19 cellular contexts compared by ENCODE assay signal in the genomic region with DNA sequence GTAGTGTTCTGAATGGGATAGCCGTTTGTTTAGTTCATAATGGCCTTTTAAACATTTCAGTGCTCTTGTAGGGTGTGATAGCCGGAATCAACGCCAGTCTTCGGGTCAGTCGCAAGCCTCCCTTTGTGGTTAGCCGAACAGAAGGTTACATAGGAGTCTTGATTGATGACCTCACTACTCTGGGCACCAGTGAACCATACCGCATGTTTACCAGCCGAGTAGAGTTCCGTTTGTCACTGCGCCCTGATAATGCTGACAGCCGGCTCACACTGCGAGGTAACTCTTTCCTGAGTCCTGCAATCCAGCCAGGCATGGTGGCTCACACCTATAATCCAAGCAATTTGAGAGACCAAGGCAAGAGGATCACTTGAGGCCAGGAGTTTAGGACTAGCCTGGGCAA. TPM values are rescaled to one million over a fixed set of nuclear protein-coding genes. Genes with fewer than 3 reads are reported as not detected.
DNase-seq lines count a peak whose midpoint lies in the region; ATAC-seq and TF ChIP-seq lines count a peak whose summit lies in the region.
"Had no signal": no experiment of that assay in that cellular context is flagged by ENCODE, and none has a peak within 500 bp of the region (broad histone marks: within the 10 kb centered on the region; RNA-seq: fewer than 3 reads in every experiment).

No MANE protein-coding gene starts in this region.

- peak; percentile 77 for DNase-seq in A172 (ENCODE audit: low spot score)
- DNase-seq in HK-2 (ENCODE audit: unreplicated experiment), result peak; percentile 3
- DNase-seq in astrocyte of the hippocampus (ENCODE audit: low read depth, low spot score), result peak; percentile 18
- no peak for DNase-seq in neural crest cell (ENCODE audit: low read depth, low spot score)
- no peak for DNase-seq in stimulated activated CD4-positive, alpha-beta T cell treated with anti-CD3 and anti-CD28 coated beads, Interleukin-1b, Interleukin-23, amount 100 ng/mL, for 48 hours
- DNase-seq in stimulated activated naive CD4-positive, alpha-beta T cell treated with Interleukin-2 at 50 U/mL for 16 hours (lab: John Stamatoyannopoulos, UW), result no peak
- DNase-seq: CD4-positive, CD25-positive, alpha-beta regulatory T cell; EL; IMR-90; NCI-H1092 treated with DMSO at 0.1 percent for 48 hours; NCI-H146; NCI-H2081; NCI-H2171; NCI-H345; NCI-H524; NCI-H774 had no signal

- peak overlapping the region; percentile 48 for H3K27ac Mint-ChIP-seq in neural crest cell (ENCODE audit: unreplicated experiment)
- H3K27ac Mint-ChIP-seq: CD4-positive, CD25-positive, alpha-beta regulatory T cell had no signal

- no peaks in the 10 kb centered on the region for H3K27me3 Mint-ChIP-seq in neural crest cell (ENCODE audit: low read depth)
- H3K27me3 Mint-ChIP-seq: CD4-positive, CD25-positive, alpha-beta regulatory T cell had no signal

- no peak for ATAC-seq in HG03108 (IDR thresholded peaks at IDR 0.05; ENCODE audit: unreplicated experiment)
- ATAC-seq: HCT116, Right ventricle myocardium inferior had no signal

- H3K4me1 Mint-ChIP-seq in neural crest cell, result no peaks in the 10 kb centered on the region

- peaks cover 14% of the 10 kb centered on the region for H3K36me3 Mint-ChIP-seq in neural crest cell (ENCODE audit: low read depth)

- H3K9me3 Mint-ChIP-seq in neural crest cell, result no peaks in the 10 kb centered on the region
- H3K9me3 Mint-ChIP-seq: CD4-positive, CD25-positive, alpha-beta regulatory T cell had no signal

- TF ChIP-seq CTCF in neural crest cell (conservative IDR thresholded peaks at IDR 0.05), result no peak

- H3K4me3 Mint-ChIP-seq in neural crest cell, result no peak overlapping the region
- H3K4me3 Mint-ChIP-seq: CD4-positive, CD25-positive, alpha-beta regulatory T cell had no signal

RNA-seq across cellular contexts. Expression of a gene that starts 20.4 kb away (rescaled TPM):
- total RNA-seq in A172 (2014; rRNA removed; shearing (Covaris generic)), result 25.7 and 26.7 TPM in 2 replicates
- 26.5 and 27.5 TPM in 2 replicates for total RNA-seq in neural crest cell

RNA-seq across cellular contexts. Expression of a gene that starts 29.9 kb away (rescaled TPM):
- not detected in 2 replicates for total RNA-seq in A172 (2014; rRNA removed; shearing (Covaris generic))
- 0.63 and 1.3 TPM in 2 replicates for total RNA-seq in neural crest cell

RNA-seq across cellular contexts. Expression of a gene that starts 38.9 kb away (rescaled TPM):
- total RNA-seq in A172 (2014; rRNA removed; shearing (Covaris generic)), result 8,683 and 8,714 TPM in 2 replicates
- total RNA-seq in neural crest cell, result 11,869 and 11,975 TPM in 2 replicates

Comparison
In these comparisons a context has a peak if more than half of its experiments do, and no peak if none do; other contexts are left out.
1. DNase-seq: peak in A172 (single experiment), HK-2 (single experiment) and astrocyte of the hippocampus (single experiment); none in neural crest cell (single experiment), stimulated activated CD4-positive, alpha-beta T cell treated with anti-CD3 and anti-CD28 coated beads, Interleukin-1b, Interleukin-23, amount 100 ng/mL, for 48 hours (single experiment) and stimulated activated naive CD4-positive, alpha-beta T cell treated with Interleukin-2 at 50 U/mL for 16 hours (single experiment).